ENCODE assay signal across 8 cellular contexts in the genomic region with DNA sequence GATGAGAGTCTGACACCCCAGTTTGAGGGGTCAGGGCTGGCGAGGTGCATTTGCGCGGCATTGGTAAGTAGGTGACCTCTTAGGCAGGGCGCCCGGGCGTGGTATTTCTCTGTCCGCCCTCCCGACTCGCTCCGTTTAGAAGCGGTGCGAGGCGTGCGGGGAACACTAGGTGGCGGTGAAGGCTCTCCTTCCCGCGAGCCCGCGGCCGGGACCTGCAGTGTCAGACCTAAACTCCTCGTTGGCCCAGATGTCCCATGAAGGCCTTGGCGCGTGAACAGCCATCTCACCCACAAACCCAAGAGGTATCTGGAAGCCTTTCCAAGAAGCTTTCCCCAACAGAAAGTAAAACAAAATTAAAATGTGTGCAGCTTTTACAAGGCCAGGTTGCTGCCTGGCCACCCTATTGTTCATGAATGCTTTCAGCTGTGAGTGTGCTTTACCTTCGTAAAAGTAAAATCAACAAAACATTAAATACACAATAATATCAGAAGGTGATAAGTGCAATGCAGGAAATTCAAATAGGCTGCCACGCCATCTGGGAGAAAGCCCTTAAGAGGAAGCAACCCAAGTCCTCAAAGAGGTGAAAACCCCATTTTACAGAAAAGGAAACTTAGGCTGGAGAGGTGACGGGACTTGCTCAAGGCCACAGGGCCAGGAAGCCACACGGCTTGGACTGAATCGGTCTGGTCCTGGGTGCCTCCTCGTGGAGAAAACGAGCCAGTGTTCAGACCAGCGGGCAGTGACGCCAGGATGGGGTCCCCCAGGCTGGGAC.
DNase-seq lines count a peak whose midpoint lies in the region; ATAC-seq and TF ChIP-seq lines count a peak whose summit lies in the region.

No MANE protein-coding gene starts in this region.

- H3K9me3 Mint-ChIP-seq in activated CD4-positive, alpha-beta T cell treated with anti-CD3 and anti-CD28 coated beads, Interleukin-2, amount 10 ng/mL, durations not matched to agents 24 days and 14 days, result no peaks in the 10 kb centered on the region

- intact Hi-C loops in activated CD4-positive, alpha-beta T cell treated with anti-CD3 and anti-CD28 coated beads, Interleukin-2, amount 10 ng/mL, durations not matched to agents 24 days and 14 days (cut with micrococcal nuclease), result loop anchor here (2.0 to 10.0 kb wide), 3 partner anchors 94 to 676 kb away; partner anchors contain the start of gene ISL2
- intact Hi-C loops in right lobe of liver (cut with DNase I), result loop anchor here in 1 of 2 donors (5.0 kb wide), 1 partner anchor 136 kb away; no protein-coding TSS in a partner anchor

- H3K36me3 ChIP-seq in right lobe of liver, result no peaks in the 10 kb centered on the region

- TF ChIP-seq POLR2A in right lobe of liver (IDR thresholded peaks at IDR 0.05), result no peak

- peaks cover 8% of the 10 kb centered on the region for H3K4me1 Mint-ChIP-seq in activated CD4-positive, alpha-beta T cell treated with anti-CD3 and anti-CD28 coated beads, Interleukin-2, amount 10 ng/mL, durations not matched to agents 24 days and 14 days

- H3K36me3 Mint-ChIP-seq in activated CD4-positive, alpha-beta T cell treated with anti-CD3 and anti-CD28 coated beads, Interleukin-2, amount 10 ng/mL, durations not matched to agents 24 days and 14 days (ENCODE audit: low read depth), result no peaks in the 10 kb centered on the region

- H3K4me1 ChIP-seq in right lobe of liver, result peaks cover 0 to 7% (median 2%) of the 10 kb centered on the region in 4 donors

- H3K27ac ChIP-seq in right lobe of liver, result no peak overlapping the region

- TF ChIP-seq CTCF in choroid plexus epithelial cell (conservative IDR thresholded peaks at IDR 0.05; ENCODE audit: low read depth, low read length) (peak; percentile 91), right lobe of liver (IDR thresholded peaks at IDR 0.05) (peak; percentile 76 to 87 (median 84))

- H3K4me3 Mint-ChIP-seq in activated CD4-positive, alpha-beta T cell treated with anti-CD3 and anti-CD28 coated beads, Interleukin-2, amount 10 ng/mL, durations not matched to agents 24 days and 14 days, result peak overlapping the region; percentile 20

- 44% methylated on average over 9 of the region's 32 CpGs for WGBS in right lobe of liver (ENCODE audit: insufficient coverage, low coverage, low lambda C conversion rate, missing lambda C conversion rate)

- H3K27me3 Mint-ChIP-seq in activated CD4-positive, alpha-beta T cell treated with anti-CD3 and anti-CD28 coated beads, Interleukin-2, amount 10 ng/mL, durations not matched to agents 24 days and 14 days, result peaks cover 36% of the 10 kb centered on the region

- H3K27ac Mint-ChIP-seq in activated CD4-positive, alpha-beta T cell treated with anti-CD3 and anti-CD28 coated beads, Interleukin-2, amount 10 ng/mL, durations not matched to agents 24 days and 14 days, result no peak overlapping the region

- ATAC-seq in GM18867 (IDR thresholded peaks at IDR 0.05; ENCODE audit: unreplicated experiment), result peak; percentile 82
- peak; percentile 81 for ATAC-seq in HG03135 (IDR thresholded peaks at IDR 0.05; ENCODE audit: unreplicated experiment)
- ATAC-seq in right lobe of liver, result peak; percentile 92 to 98 (median 94)

- H3K9me3 ChIP-seq in right lobe of liver, result no peaks in the 10 kb centered on the region

- H3K27me3 ChIP-seq in right lobe of liver, result no peaks in the 10 kb centered on the region

- no peak overlapping the region for H3K4me3 ChIP-seq in choroid plexus epithelial cell (ENCODE audit: low read depth, low read length)
- no peak overlapping the region for H3K4me3 ChIP-seq in right lobe of liver

- DNase-seq in AG08396 (ENCODE audit: low spot score) (peak; percentile 93), NCI-H446 treated with DMSO at 0.1 percent for 48 hours (lab: John Stamatoyannopoulos, UW) (peak; percentile 31), choroid plexus epithelial cell (ENCODE audit: low read depth) (peak; percentile 78), right lobe of liver (peak; percentile 82)
- peak; percentile 92 for DNase-seq in activated CD4-positive, alpha-beta T cell treated with anti-CD3 and anti-CD28 coated beads, Interleukin-2, amount 10 ng/mL, durations not matched to agents 24 days and 14 days
- DNase-seq in stimulated activated CD4-positive, alpha-beta T cell treated with anti-CD3 and anti-CD28 coated beads, Interleukin-4, amount 100 ng/mL, for 48 hours (ENCODE audit: low read depth in 2 of 2), result peak; percentile 63 to 74

Comparison
In these comparisons a context has a peak if more than half of its experiments do, and no peak if none do; other contexts are left out.
1. DNase-seq: peak in every context shown above with its lines; median percentile 93 in AG08396; 92 in activated CD4-positive, alpha-beta T cell treated with anti-CD3 and anti-CD28 coated beads, Interleukin-2, amount 10 ng/mL, durations not matched to agents 24 days and 14 days; 82 in right lobe of liver; 78 in choroid plexus epithelial cell; 68 in stimulated activated CD4-positive, alpha-beta T cell treated with anti-CD3 and anti-CD28 coated beads, Interleukin-4, amount 100 ng/mL, for 48 hours; 31 in NCI-H446 treated with DMSO at 0.1 percent for 48 hours.